Comparison of ENCODE assay signal across 8 cellular contexts in genomic region chr20:2688041-2688591, GRCh38. TPM values are rescaled to one million over a fixed set of nuclear protein-coding genes. Genes with fewer than 3 reads are reported as not detected.
DNase-seq lines count a peak whose midpoint lies in the region; ATAC-seq, FAIRE-seq and TF ChIP-seq lines count a peak whose summit lies in the region.

No MANE protein-coding gene starts in this region.

- no peak for ATAC-seq in HG03159 (IDR thresholded peaks at IDR 0.05; ENCODE audit: unreplicated experiment)

- DNase-seq in GM12891 (ENCODE audit: insufficient read length, low spot score) (peak; percentile 45), NCI-H748 (lab: John Stamatoyannopoulos, UW; ENCODE audit: unreplicated experiment) (peak; percentile 78), esophagus squamous epithelium (lab: John Stamatoyannopoulos, UW) (no peak), nucleus accumbens (lab: John Stamatoyannopoulos, UW) (peak in 34 of 56 donors; percentile 7 to 71 (median 23)), transverse colon (peak; percentile 56), cortex of kidney (lab: John Stamatoyannopoulos, UW) (no peak)
- DNase-seq in activated CD8-positive, alpha-beta memory T cell treated with anti-CD3 and anti-CD28 coated beads, Interleukin-2, amount 50 U/mL, for 24 hours (ENCODE audit: extremely low read depth) = peak; percentile 39

- FAIRE-seq in GM12891 (lab: Jason Lieb, UNC) = peak; percentile 92

- TF ChIP-seq POLR2A in GM12891 (IDR thresholded peaks at IDR 0.05; ENCODE audit: low read depth, low read length) (no peak), esophagus squamous epithelium (IDR thresholded peaks at IDR 0.05) (no peak), transverse colon (IDR thresholded peaks at IDR 0.05) (no peak)

- TF ChIP-seq CTCF in esophagus squamous epithelium (IDR thresholded peaks at IDR 0.05) (peak in 5 of 6 experiments; percentile 13 to 61 (median 48)), transverse colon (IDR thresholded peaks at IDR 0.05) (peak; percentile 46 to 56 (median 52))

- intact Hi-C loops in esophagus squamous epithelium (cut with DNase I) = no loop called here
- intact Hi-C loops in transverse colon (cut with DNase I; ENCODE audit: low total_unique reads) = no loop called here

- no peaks in the 10 kb centered on the region for H3K36me3 ChIP-seq in esophagus squamous epithelium
- no peaks in the 10 kb centered on the region for H3K36me3 ChIP-seq in transverse colon

- 34 to 44% methylated on average over 11 to 18 of the region's 18 CpGs for WGBS in esophagus squamous epithelium, 2 donors
- 21% methylated on average over 18 of the region's 18 CpGs; no CpG with 5 or more reads in 1 of the 2 donors for WGBS in transverse colon (ENCODE audit: low coverage in 1 of 2), 2 donors

- no peak overlapping the region for H3K4me3 ChIP-seq in esophagus squamous epithelium
- no peak overlapping the region for H3K4me3 ChIP-seq in transverse colon

- H3K4me1 ChIP-seq in esophagus squamous epithelium (peaks cover 0 to 17% (median 7%) of the 10 kb centered on the region in 3 donors), transverse colon (peaks cover 0 to 14% (median 7%) of the 10 kb centered on the region in 4 donors)

- no peak for TF ChIP-seq EP300 in transverse colon (IDR thresholded peaks at IDR 0.05; ENCODE audit: low read depth)

- in situ Hi-C loops in transverse colon (cut with MboI; ENCODE audit: low pct_ligation_motif_present in 1 of 4, low pct_unique_long_range_greater_than_20kb in 1 of 4, low sequenced_read_pairs in 3 of 4) = no loop called here

- peaks cover 0 to 45% (median 0%) of the 10 kb centered on the region in 4 donors for H3K27me3 ChIP-seq in esophagus squamous epithelium
- peaks cover 72% of the 10 kb centered on the region for H3K27me3 ChIP-seq in transverse colon

- no peak overlapping the region for H3K27ac ChIP-seq in esophagus squamous epithelium
- H3K27ac ChIP-seq in transverse colon = no peak overlapping the region

- H3K9me3 ChIP-seq in esophagus squamous epithelium (no peaks in the 10 kb centered on the region), transverse colon (no peaks in the 10 kb centered on the region)

TF ChIP-seq in GM12891, 5 proteins besides CTCF, POLR2A, EP300 and RAD21:
- TF ChIP-seq PAX5 (IDR thresholded peaks at IDR 0.05; ENCODE audit: insufficient read depth, low read length, severe bottlenecking) (no peak), POLR2AphosphoS5 (IDR thresholded peaks at IDR 0.05; ENCODE audit: low read depth, low read length) (no peak), SPI1 (IDR thresholded peaks at IDR 0.05; ENCODE audit: low read depth, low read length) (peak; percentile 55), TAF1 (IDR thresholded peaks at IDR 0.05; ENCODE audit: low read depth, low read length) (no peak), POU2F2 (IDR thresholded peaks at IDR 0.05; ENCODE audit: low read depth, low read length) (no peak)
TF ChIP-seq in GM12891: peak in this region for 1.

RNA-seq across cellular contexts. Expression of gene EBF4, which starts 4.5 kb away (rescaled TPM):
- not detected for polyA plus RNA-seq in GM12891 (2012; ENCODE audit: low read depth, missing spikeins)
- total RNA-seq in esophagus squamous epithelium (10 to 100 TPM in 1 of 4 donors, 1 to 10 TPM in 3; 3.2 to 10.4 (median 7.2) TPM), transverse colon (100 to 1,000 TPM in 1 of 4 donors, 1 to 10 TPM in 3; 3.7 to 101 (median 5.4) TPM)

RNA-seq across cellular contexts. Expression of gene IDH3B, which starts 24.1 kb away (rescaled TPM):
- polyA plus RNA-seq in GM12891 (2012; ENCODE audit: low read depth, missing spikeins) = 113 TPM
- total RNA-seq in esophagus squamous epithelium (100 to 1,000 TPM in 3 of 4 donors, 10 to 100 TPM in 1; 77.4 to 136 (median 123) TPM), transverse colon (100 to 1,000 TPM in 2 of 4 donors, 10 to 100 TPM in 2; 71.8 to 152 (median 106) TPM)

RNA-seq across cellular contexts. Expression of gene NOP56, which starts 35.7 kb away (rescaled TPM):
- polyA plus RNA-seq in GM12891 (2012; ENCODE audit: low read depth, missing spikeins) = 297 TPM
- total RNA-seq in esophagus squamous epithelium (100 to 1,000 TPM in 3 of 4 donors, 10 to 100 TPM in 1; 73.0 to 174 (median 137) TPM), transverse colon (100 to 1,000 TPM in 2 of 4 donors, 10 to 100 TPM in 2; 32.8 to 303 (median 126) TPM)

Comparison
In these comparisons a context has a peak if more than half of its experiments do, and no peak if none do; other contexts are left out.
1. DNase-seq: peak in GM12891 (single experiment), NCI-H748 (single experiment), activated CD8-positive, alpha-beta memory T cell treated with anti-CD3 and anti-CD28 coated beads, Interleukin-2, amount 50 U/mL, for 24 hours (single experiment), nucleus accumbens (34 of 56) and transverse colon (single experiment); none in esophagus squamous epithelium (single experiment) and cortex of kidney (single experiment).